Comparison of ENCODE assay signal across 7 cellular contexts in the genomic region with DNA sequence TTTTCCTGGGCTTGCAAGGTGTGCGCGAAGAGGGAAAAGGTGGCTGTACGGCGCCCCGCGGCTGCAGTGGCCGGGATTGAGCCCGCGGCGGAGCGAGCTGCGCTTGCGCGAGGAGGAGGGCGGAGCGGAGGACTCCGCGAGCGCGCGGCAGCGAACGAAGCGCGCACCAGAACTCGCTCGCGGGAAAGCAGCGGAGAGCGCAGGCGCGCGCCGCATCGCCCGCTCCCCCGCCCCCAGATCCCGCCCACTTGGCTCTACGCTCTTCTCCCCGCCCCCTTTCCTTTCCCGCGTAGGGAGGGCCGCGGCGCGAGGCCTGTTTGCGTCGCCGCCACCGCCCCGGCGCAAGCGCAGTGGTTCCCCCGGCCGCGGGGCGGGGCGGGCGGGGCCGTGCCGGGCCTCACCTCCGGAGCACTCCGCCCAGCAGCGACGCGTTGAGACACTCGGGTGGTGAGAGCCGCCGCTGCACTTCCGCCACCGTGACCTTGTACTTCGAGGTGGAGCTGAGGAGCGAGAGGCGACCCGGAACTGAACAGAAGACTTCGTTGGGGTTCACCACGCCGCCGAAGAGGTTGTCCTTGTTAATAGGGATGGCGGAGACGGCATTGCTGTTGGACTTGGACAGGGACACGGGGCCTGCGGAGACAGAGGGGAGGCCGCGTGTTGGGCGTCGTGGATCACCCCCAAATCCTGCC. TPM values are rescaled to one million over a fixed set of nuclear protein-coding genes. Genes with fewer than 3 reads are reported as not detected.
DNase-seq lines count a peak whose midpoint lies in the region; ATAC-seq and TF ChIP-seq lines count a peak whose summit lies in the region.

No MANE protein-coding gene starts in this region.

- no peak overlapping the region for H3K27ac ChIP-seq in right cardiac atrium (ENCODE audit: low read length)

- H3K9me3 ChIP-seq in right cardiac atrium (ENCODE audit: control insufficient read depth, low read length): no peaks in the 10 kb centered on the region

- 3% methylated on average over 87 of the region's 87 CpGs for WGBS in right cardiac atrium

- peak; percentile 71 for TF ChIP-seq POLR2A in GM15510 (IDR thresholded peaks at IDR 0.05; ENCODE audit: borderline replicate concordance, extremely low read depth, insufficient read length)

- peak; percentile 88 for ATAC-seq in HG02840 (IDR thresholded peaks at IDR 0.05; ENCODE audit: low FRiP score, unreplicated experiment)
- peak; percentile 98 to 99 for ATAC-seq in right cardiac atrium

- DNase-seq in NCI-H1436 treated with DMSO at 0.1 percent for 48 hours (lab: John Stamatoyannopoulos, UW) (peak; percentile 95), T-helper 1 cell (peak; percentile 68 to 94 (median 75)), amygdala (lab: John Stamatoyannopoulos, UW) (peak; percentile 27 to 91 (median 79)), right cardiac atrium (peak; percentile 88 to 95 (median 93)), retinal pigment epithelial cell (ENCODE audit: low read depth) (peak; percentile 77)

- H3K4me1 ChIP-seq in right cardiac atrium (ENCODE audit: control insufficient read depth, insufficient read depth, low read length): peaks cover 4% of the 10 kb centered on the region

- H3K4me3 ChIP-seq in right cardiac atrium (ENCODE audit: low read length): peak overlapping the region; percentile 51
- H3K4me3 ChIP-seq in retinal pigment epithelial cell (ENCODE audit: low read length): peak overlapping the region; percentile 72

- TF ChIP-seq CTCF in retinal pigment epithelial cell (conservative IDR thresholded peaks at IDR 0.05; ENCODE audit: low read depth, low read length): peak; percentile 58

- intact Hi-C loops in right cardiac atrium (cut with DNase I): no loop called here

- peaks cover 6% of the 10 kb centered on the region for H3K27me3 ChIP-seq in right cardiac atrium (ENCODE audit: control insufficient read depth, insufficient read depth)

RNA-seq across cellular contexts. Expression of a gene that starts 10.6 kb away (rescaled TPM):
- total RNA-seq in right cardiac atrium: 1 to 10 TPM in 2 of 4 donors, under 1 TPM in 2; 0.53 to 1.6 (median 0.92) TPM
- polyA plus RNA-seq in right cardiac atrium: 0.57 TPM
